Comparison of ENCODE assay signal across 1 cellular context in genomic region chr14:80468331-80469122, GRCh38.
TF ChIP-seq lines count a peak whose summit lies in the region.

No MANE protein-coding gene starts in this region.

TF ChIP-seq in HepG2, 621 proteins besides CTCF, POLR2A, EP300 and RAD21 (continued from another document and continues in another):
- no peak for TF ChIP-seq ZNF142 (CRISPR knock-in tag; IDR thresholded peaks at IDR 0.05)
- peak; percentile 99 for TF ChIP-seq AHDC1 (CRISPR knock-in tag; IDR thresholded peaks at IDR 0.05; ENCODE audit: borderline replicate concordance)
- TF ChIP-seq MTF1 (CRISPR knock-in tag; IDR thresholded peaks at IDR 0.05): no peak
- TF ChIP-seq SNRNP70 (IDR thresholded peaks at IDR 0.05; ENCODE audit: low read depth, low read length): no peak
- peak; percentile 73; the same call in 1 of the 2 replicates for TF ChIP-seq CCDC6 (CRISPR knock-in tag; IDR thresholded peaks at IDR 0.05)
- no peak for TF ChIP-seq ZNF713 (CRISPR knock-in tag; IDR thresholded peaks at IDR 0.05)
- TF ChIP-seq GATAD1 (CRISPR knock-in tag; IDR thresholded peaks at IDR 0.05): peak; percentile 67
- peak; percentile 92 for TF ChIP-seq GATAD2A (CRISPR knock-in tag; IDR thresholded peaks at IDR 0.05)
- TF ChIP-seq SAFB2 (CRISPR knock-in tag; IDR thresholded peaks at IDR 0.05; ENCODE audit: borderline replicate concordance, low read depth): no peak
- TF ChIP-seq TGIF2 (CRISPR knock-in tag; IDR thresholded peaks at IDR 0.05): peak; percentile 83; the same call in 1 of the 2 replicates
- no peak for TF ChIP-seq IRF9 (CRISPR knock-in tag; IDR thresholded peaks at IDR 0.05; ENCODE audit: borderline replicate concordance)
- peak; percentile 79 for TF ChIP-seq MED1 (CRISPR knock-in tag; IDR thresholded peaks at IDR 0.05)
- no peak for TF ChIP-seq E2F5 (CRISPR knock-in tag; conservative IDR thresholded peaks at IDR 0.05)
- peak; percentile 90 for TF ChIP-seq DNMT3B (CRISPR knock-in tag; conservative IDR thresholded peaks at IDR 0.05)
- TF ChIP-seq ZFY (CRISPR knock-in tag; IDR thresholded peaks at IDR 0.05): no peak
- 0 out of 2 replicates have a peak, but pooled peaks have one; percentile 62 for TF ChIP-seq THYN1 (CRISPR knock-in tag; IDR thresholded peaks at IDR 0.05; ENCODE audit: borderline replicate concordance, low read depth)
- TF ChIP-seq MBD4 (IDR thresholded peaks at IDR 0.05; ENCODE audit: borderline replicate concordance, low read length): peak; percentile 100
- TF ChIP-seq JUN (CRISPR knock-in tag; IDR thresholded peaks at IDR 0.05): no peak
- peak; percentile 81 for TF ChIP-seq MEIS2 (CRISPR knock-in tag; IDR thresholded peaks at IDR 0.05)
- 0 out of 2 replicates have a peak, but pooled peaks have one; percentile 47 for TF ChIP-seq KIAA2018 (CRISPR knock-in tag; IDR thresholded peaks at IDR 0.05; ENCODE audit: borderline replicate concordance)
- 0 out of 2 replicates have a peak, but pooled peaks have one; percentile 38 for TF ChIP-seq ZBTB7A (CRISPR knock-in tag; IDR thresholded peaks at IDR 0.05)
- TF ChIP-seq ZNF558 (CRISPR knock-in tag; IDR thresholded peaks at IDR 0.05; ENCODE audit: borderline replicate concordance): peak; percentile 46; the same call in 1 of the 2 replicates
- TF ChIP-seq RARG (CRISPR knock-in tag; IDR thresholded peaks at IDR 0.05; ENCODE audit: low read depth): no peak
- TF ChIP-seq ELF4 (CRISPR knock-in tag; IDR thresholded peaks at IDR 0.05; ENCODE audit: borderline replicate concordance): no peak
- peak; percentile 99 for TF ChIP-seq TARDBP (CRISPR knock-in tag; IDR thresholded peaks at IDR 0.05)
- 0 out of 2 replicates have a peak, but pooled peaks have one; percentile 73 for TF ChIP-seq RORA (CRISPR knock-in tag; IDR thresholded peaks at IDR 0.05)
- no peak for TF ChIP-seq ZNF251 (CRISPR knock-in tag; IDR thresholded peaks at IDR 0.05)
- no peak for TF ChIP-seq AFF4 (CRISPR knock-in tag; IDR thresholded peaks at IDR 0.05)
- no peak for TF ChIP-seq IKZF1 (IDR thresholded peaks at IDR 0.05)
- no peak for TF ChIP-seq HIVEP1 (CRISPR knock-in tag; IDR thresholded peaks at IDR 0.05)
- peak; percentile 73; the same call in 1 of the 2 replicates for TF ChIP-seq ZNF605 (CRISPR knock-in tag; IDR thresholded peaks at IDR 0.05)
- no peak for TF ChIP-seq ZNF225 (CRISPR knock-in tag; IDR thresholded peaks at IDR 0.05)
